Comparison of ENCODE assay signal across 8 cellular contexts in genomic region chr13:26220575-26220974, GRCh38. TPM values are rescaled to one million over a fixed set of nuclear protein-coding genes. Genes with fewer than 3 reads are reported as not detected.
DNase-seq lines count a peak whose midpoint lies in the region; ATAC-seq, FAIRE-seq and TF ChIP-seq lines count a peak whose summit lies in the region.

No MANE protein-coding gene starts in this region.

- BruUV-seq in endothelial cell of umbilical vein (replicated peaks; lab: Mats Ljungman, UMichigan), result no TSS peak

- dilution Hi-C loops in endothelial cell of umbilical vein (cut with MboI; ENCODE audit: extremely low pct_ligation_motif_present, low sequenced_read_pairs), result no loop called here

- H4K20me1 ChIP-seq in endothelial cell of umbilical vein (replicated peaks; ENCODE audit: control insufficient read depth, extremely low read depth, insufficient read depth, low read length), result peaks cover 2% of the 10 kb centered on the region

- H3K9ac ChIP-seq in endothelial cell of umbilical vein (replicated peaks; ENCODE audit: extremely low read depth, insufficient read depth, low read length), result peak overlapping the region; percentile 94

- peak overlapping the region; percentile 67 for H3K4me3 ChIP-seq in GM08714 (ENCODE audit: low read length)
- peak overlapping the region in 3 of 4 donors; percentile 73 to 92 (median 84) for H3K4me3 ChIP-seq in Peyer's patch
- peak overlapping the region; percentile 3 to 79 (median 51) for H3K4me3 ChIP-seq in endothelial cell of umbilical vein (replicated peaks in 1 of 3; ENCODE audit: insufficient read depth in 1 of 3, low read depth in 1 of 3, low read length in 3 of 3)
- peak overlapping the region in 3 of 4 donors; percentile 67 to 93 (median 80) for H3K4me3 ChIP-seq in pancreas

- TF ChIP-seq POLR2A in Peyer's patch (IDR thresholded peaks at IDR 0.05), result no peak
- no peak for TF ChIP-seq POLR2A in endothelial cell of umbilical vein (IDR thresholded peaks at IDR 0.05; ENCODE audit: low read depth, low read length)

- 55 to 69% methylated on average over 2 of the region's 2 CpGs for WGBS in pancreas, 2 donors

- peaks cover 20% of the 10 kb centered on the region for H3K79me2 ChIP-seq in endothelial cell of umbilical vein (ENCODE audit: control insufficient read depth, insufficient read depth, low read length)

- DNase-seq in Peyer's patch (no peak), endothelial cell of umbilical vein (ENCODE audit: low read depth, low spot score) (peak; percentile 14), pancreas (no peak), NCI-H524 treated with DMSO at 0.1 percent for 48 hours (lab: John Stamatoyannopoulos, UW) (no peak)
- DNase-seq in stimulated activated naive CD4-positive, alpha-beta T cell treated with Interleukin-2 at 50 U/mL for 16 hours (lab: John Stamatoyannopoulos, UW), result no peak

- ATAC-seq in pancreas, result no peak
- no peak for ATAC-seq in GM21447 (IDR thresholded peaks at IDR 0.05; ENCODE audit: unreplicated experiment)
- no peak for ATAC-seq in GM18909 (IDR thresholded peaks at IDR 0.05; ENCODE audit: poor library complexity, unreplicated experiment)

- no peaks in the 10 kb centered on the region for H3K27me3 ChIP-seq in Peyer's patch
- no peaks in the 10 kb centered on the region for H3K27me3 ChIP-seq in endothelial cell of umbilical vein (ENCODE audit: control insufficient read depth in 2 of 2, insufficient read depth in 2 of 2, low read length in 2 of 2)
- no peaks in the 10 kb centered on the region for H3K27me3 ChIP-seq in pancreas

- H3K9me3 ChIP-seq in Peyer's patch (no peaks in the 10 kb centered on the region), endothelial cell of umbilical vein (replicated peaks; ENCODE audit: control insufficient read depth, insufficient read depth, low read length) (no peaks in the 10 kb centered on the region), pancreas (no peaks in the 10 kb centered on the region)

- TF ChIP-seq CTCF in Peyer's patch (IDR thresholded peaks at IDR 0.05) (no peak), endothelial cell of umbilical vein (IDR thresholded peaks at IDR 0.05; ENCODE audit: extremely low read depth in 1 of 2, insufficient read depth in 1 of 2, low read depth in 1 of 2, low read length in 2 of 2) (no peak), pancreas (IDR thresholded peaks at IDR 0.05) (no peak)

- peaks cover 0 to 42% (median 0%) of the 10 kb centered on the region in 3 donors for H3K36me3 ChIP-seq in Peyer's patch
- H3K36me3 ChIP-seq in endothelial cell of umbilical vein (ENCODE audit: control insufficient read depth in 2 of 2, extremely low read depth in 1 of 2, insufficient read depth in 2 of 2, low read length in 2 of 2), result peaks cover 6 to 25% of the 10 kb centered on the region in 2 experiments
- peaks cover 0 to 30% (median 20%) of the 10 kb centered on the region in 3 donors for H3K36me3 ChIP-seq in pancreas

- CTCF ChIA-PET in endothelial cell of umbilical vein (lab: Charles Lee), result interaction anchor here (1.1 to 3.4 kb wide), 5 partner anchors 11 to 478 kb away, joined by 3 to 11 read pairs (median 5); no protein-coding TSS in a partner anchor

- POLR2A ChIA-PET in endothelial cell of umbilical vein (lab: Charles Lee), result no interaction called here

- H3K4me2 ChIP-seq in endothelial cell of umbilical vein (ENCODE audit: insufficient read depth, low read length), result peak overlapping the region; percentile 90

- no peak overlapping the region for H2AFZ ChIP-seq in endothelial cell of umbilical vein (ENCODE audit: low read depth, low read length)

- FAIRE-seq in endothelial cell of umbilical vein (lab: Jason Lieb, UNC) (no peak), pancreas (lab: Jason Lieb, UNC) (no peak)

- H3K9me1 ChIP-seq in endothelial cell of umbilical vein (replicated peaks; ENCODE audit: control insufficient read depth, extremely low read depth, insufficient read depth, low read length), result no peaks in the 10 kb centered on the region

- intact Hi-C loops in endothelial cell of umbilical vein (cut with micrococcal nuclease), result loop anchor here (10.0 kb wide), 1 partner anchor 206 kb away; no protein-coding TSS in a partner anchor
- intact Hi-C loops in pancreas (cut with DNase I), result no loop called here

- no peak overlapping the region for H3K27ac ChIP-seq in Peyer's patch
- H3K27ac ChIP-seq in endothelial cell of umbilical vein (ENCODE audit: insufficient read depth, low read depth, low read length), result no peak overlapping the region
- H3K27ac ChIP-seq in pancreas, result no peak overlapping the region

- H3K4me1 ChIP-seq in Peyer's patch (peaks cover 0 to 25% (median 0%) of the 10 kb centered on the region in 4 donors), endothelial cell of umbilical vein (ENCODE audit: control insufficient read depth, extremely low read depth, insufficient read depth, low read length) (peaks cover 21% of the 10 kb centered on the region), pancreas (peaks cover 7 to 21% (median 8%) of the 10 kb centered on the region in 3 donors)

TF ChIP-seq in endothelial cell of umbilical vein, 7 proteins besides CTCF, POLR2A, EP300 and RAD21:
- TF ChIP-seq GATA2 (IDR thresholded peaks at IDR 0.05; ENCODE audit: insufficient read depth, insufficient read length, low read depth, low read length) (no peak), POLR2AphosphoS5 (IDR thresholded peaks at IDR 0.05; ENCODE audit: insufficient read depth, low read depth, low read length) (no peak), EZH2 (IDR thresholded peaks at IDR 0.05; ENCODE audit: borderline replicate concordance, low read depth, low read length, severe bottlenecking) (no peak), FOS (IDR thresholded peaks at IDR 0.05; ENCODE audit: borderline replicate concordance, insufficient read depth, low read length) (peak; percentile 9), JUN (IDR thresholded peaks at IDR 0.05; ENCODE audit: borderline replicate concordance, insufficient read depth, insufficient read length, low read depth) (no peak), MAX (IDR thresholded peaks at IDR 0.05; ENCODE audit: insufficient read depth, insufficient read length) (no peak)

RNA-seq across cellular contexts. Expression of gene RNF6, which starts 1.5 kb away (rescaled TPM):
- 10 to 100 TPM; 16.5 to 27.5 (median 22.5) TPM for total RNA-seq in Peyer's patch
- total RNA-seq in endothelial cell of umbilical vein, result 36.4 and 38.3 TPM in 2 replicates
- 9.4 and 12.7 TPM in 2 replicates for polyA plus RNA-seq in endothelial cell of umbilical vein
- 19.3 and 20.3 TPM in 2 replicates for polyA plus RNA-seq in endothelial cell of umbilical vein (2011; cell fraction: cytosol; rRNA removed)
- polyA plus RNA-seq in endothelial cell of umbilical vein (2011; cell fraction: nucleus; rRNA removed), result 20.0 and 21.9 TPM in 2 replicates
- 38.2 and 43.6 TPM in 2 replicates for polyA plus RNA-seq in endothelial cell of umbilical vein (2012)
- 26.8 and 32.1 TPM in 2 replicates for polyA minus RNA-seq in endothelial cell of umbilical vein
- polyA minus RNA-seq in endothelial cell of umbilical vein (2011; cell fraction: cytosol; rRNA and poly(A)+ RNA removed), result 20.4 TPM
- 23.5 and 23.9 TPM in 2 replicates for polyA minus RNA-seq in endothelial cell of umbilical vein (2011; cell fraction: nucleus; rRNA and poly(A)+ RNA removed)
- total RNA-seq in pancreas, result 10 to 100 TPM in 4 of 6 donors, 1 to 10 TPM in 2; 8.6 to 17.2 (median 11.7) TPM
- 10 to 100 TPM in 1 of 2 donors, 1 to 10 TPM in 1; 5.9 to 14.5 TPM for polyA plus RNA-seq in pancreas

RNA-seq across cellular contexts. Expression of gene CDK8, which starts 33.4 kb away (rescaled TPM):
- total RNA-seq in Peyer's patch, result 10 to 100 TPM; 16.8 to 22.3 (median 20.8) TPM
- 11.9 and 13.3 TPM in 2 replicates for total RNA-seq in endothelial cell of umbilical vein
- 11.5 and 12.2 TPM in 2 replicates for polyA plus RNA-seq in endothelial cell of umbilical vein
- 10.3 and 11.8 TPM in 2 replicates for polyA plus RNA-seq in endothelial cell of umbilical vein (2011; cell fraction: cytosol; rRNA removed)
- polyA plus RNA-seq in endothelial cell of umbilical vein (2011; cell fraction: nucleus; rRNA removed), result 27.8 and 29.7 TPM in 2 replicates
- 9.8 and 12.7 TPM in 2 replicates for polyA plus RNA-seq in endothelial cell of umbilical vein (2012)
- 19.1 and 22.7 TPM in 2 replicates for polyA minus RNA-seq in endothelial cell of umbilical vein
- polyA minus RNA-seq in endothelial cell of umbilical vein (2011; cell fraction: cytosol; rRNA and poly(A)+ RNA removed), result 6.0 TPM
- polyA minus RNA-seq in endothelial cell of umbilical vein (2011; cell fraction: nucleus; rRNA and poly(A)+ RNA removed), result 12.6 and 13.2 TPM in 2 replicates
- 10 to 100 TPM in 3 of 6 donors, 1 to 10 TPM in 3; 7.3 to 12.5 (median 9.9) TPM for total RNA-seq in pancreas
- 10 to 100 TPM in 1 of 2 donors, 1 to 10 TPM in 1; 9.2 to 11.4 TPM for polyA plus RNA-seq in pancreas
